ENCODE assay signal across 8 cellular contexts in genomic region chr20:61507778-61508177, GRCh38.
"Had no signal": no experiment of that assay in that cellular context is flagged by ENCODE, and none has a peak within 500 bp of the region (broad histone marks: within the 10 kb centered on the region; RNA-seq: fewer than 3 reads in every experiment).

No MANE protein-coding gene starts in this region.

- H3K4me3 ChIP-seq: GM23248, HAP-1 had no signal

- H3K9me3 Mint-ChIP-seq: HFFc6 had no signal

- H3K36me3 ChIP-seq: HAP-1 had no signal

- H2AFZ ChIP-seq: GM23248 had no signal

- H3K9ac ChIP-seq: GM23248 had no signal

- ATAC-seq: HCT116 had no signal

- H3K27ac Mint-ChIP-seq: HFFc6, IgD-negative memory B cell had no signal

- H3K9me3 ChIP-seq: HAP-1 had no signal

- H3K27me3 Mint-ChIP-seq: IgD-negative memory B cell had no signal

- FAIRE-seq: HepG2 had no signal

- DNase-seq: GM23248, GOT3, H7, HFFc6 had no signal

- H3K4me1 Mint-ChIP-seq: IgD-negative memory B cell had no signal

- H3K4me3 Mint-ChIP-seq: HFFc6, IgD-negative memory B cell had no signal

- H3K36me3 Mint-ChIP-seq: IgD-negative memory B cell had no signal

- H3K27ac ChIP-seq: GM23248 had no signal

- H3K4me1 ChIP-seq: HAP-1 had no signal
